In the genomic region with DNA sequence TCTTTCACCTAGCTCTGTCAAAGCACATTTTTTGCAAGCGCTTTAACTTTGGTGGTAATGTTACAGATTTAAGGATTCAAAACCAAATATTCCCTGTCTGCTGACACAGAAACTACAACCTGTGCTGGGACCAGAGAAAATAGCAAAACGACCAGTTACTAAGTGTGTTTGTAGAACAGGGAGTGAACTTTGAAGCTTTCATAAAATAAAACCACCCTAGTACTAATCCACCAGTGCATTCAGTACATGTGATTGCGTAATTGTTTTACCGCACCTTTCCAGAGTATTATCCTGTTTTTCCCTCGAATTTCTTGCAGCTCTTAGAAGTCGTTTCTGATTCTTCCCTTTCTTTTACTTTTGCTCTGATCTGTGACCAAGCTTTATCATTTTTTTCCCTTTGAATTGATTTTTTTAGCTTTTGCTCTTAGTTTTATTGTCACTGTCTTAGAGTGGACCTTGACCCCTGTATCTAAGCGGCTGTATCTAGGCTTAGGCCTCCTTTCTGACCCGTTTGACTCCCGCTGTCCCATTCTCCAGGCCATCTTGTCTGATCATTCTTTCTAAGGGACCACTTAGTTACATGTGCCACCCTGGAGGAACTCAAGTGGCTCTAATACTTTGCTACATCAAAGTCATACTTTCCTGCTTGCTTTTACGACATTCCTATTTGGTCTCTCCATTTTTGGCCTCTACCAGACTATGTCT, we compare ENCODE assay signal across 1 cellular context.
TF ChIP-seq lines count a peak whose summit lies in the region.

No MANE protein-coding gene starts in this region.

TF ChIP-seq in HepG2, 621 proteins besides CTCF, POLR2A, EP300 and RAD21 (continued from another document and continues in another):
- TF ChIP-seq, protein P1, sequence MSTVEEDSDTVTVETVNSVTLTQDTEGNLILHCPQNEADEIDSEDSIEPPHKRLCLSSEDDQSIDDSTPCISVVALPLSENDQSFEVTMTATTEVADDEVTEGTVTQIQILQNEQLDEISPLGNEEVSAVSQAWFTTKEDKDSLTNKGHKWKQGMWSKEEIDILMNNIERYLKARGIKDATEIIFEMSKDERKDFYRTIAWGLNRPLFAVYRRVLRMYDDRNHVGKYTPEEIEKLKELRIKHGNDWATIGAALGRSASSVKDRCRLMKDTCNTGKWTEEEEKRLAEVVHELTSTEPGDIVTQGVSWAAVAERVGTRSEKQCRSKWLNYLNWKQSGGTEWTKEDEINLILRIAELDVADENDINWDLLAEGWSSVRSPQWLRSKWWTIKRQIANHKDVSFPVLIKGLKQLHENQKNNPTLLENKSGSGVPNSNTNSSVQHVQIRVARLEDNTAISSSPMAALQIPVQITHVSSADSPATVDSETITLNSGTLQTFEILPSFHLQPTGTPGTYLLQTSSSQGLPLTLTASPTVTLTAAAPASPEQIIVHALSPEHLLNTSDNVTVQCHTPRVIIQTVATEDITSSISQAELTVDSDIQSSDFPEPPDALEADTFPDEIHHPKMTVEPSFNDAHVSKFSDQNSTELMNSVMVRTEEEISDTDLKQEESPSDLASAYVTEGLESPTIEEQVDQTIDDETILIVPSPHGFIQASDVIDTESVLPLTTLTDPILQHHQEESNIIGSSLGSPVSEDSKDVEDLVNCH (CRISPR knock-in tag; IDR thresholded peaks at IDR 0.05), result no peak
- TF ChIP-seq MIER2 (CRISPR knock-in tag; IDR thresholded peaks at IDR 0.05), result 0 out of 2 replicates have a peak, but pooled peaks have one; percentile 43
- TF ChIP-seq KDM2A (CRISPR knock-in tag; IDR thresholded peaks at IDR 0.05; ENCODE audit: borderline replicate concordance, low read depth), result no peak
- TF ChIP-seq NR2F6 (IDR thresholded peaks at IDR 0.05), result peak; percentile 51
- TF ChIP-seq NR2F6 (CRISPR knock-in tag; IDR thresholded peaks at IDR 0.05), result 0 out of 2 replicates have a peak, but pooled peaks have one; percentile 40
- TF ChIP-seq, protein P2, sequence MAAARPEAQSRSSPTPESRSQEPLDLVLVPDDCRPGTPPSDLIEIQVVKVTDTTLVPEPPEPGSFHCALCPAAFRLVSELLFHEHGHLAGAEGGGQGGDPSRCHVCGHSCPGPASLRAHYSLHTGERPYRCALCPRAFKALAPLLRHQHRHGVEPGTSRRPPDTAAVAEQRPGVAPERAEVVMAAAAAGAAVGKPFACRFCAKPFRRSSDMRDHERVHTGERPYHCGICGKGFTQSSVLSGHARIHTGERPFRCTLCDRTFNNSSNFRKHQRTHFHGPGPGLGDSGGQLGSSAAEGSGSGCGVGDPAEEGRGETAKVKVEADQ (CRISPR knock-in tag; IDR thresholded peaks at IDR 0.05; ENCODE audit: borderline replicate concordance), result no peak
- TF ChIP-seq SP5 (CRISPR knock-in tag; IDR thresholded peaks at IDR 0.05; ENCODE audit: borderline replicate concordance, low read depth), result no peak
- no peak for TF ChIP-seq ARNT (IDR thresholded peaks at IDR 0.05)
- peak; percentile 72 for TF ChIP-seq BCL6 (CRISPR knock-in tag; IDR thresholded peaks at IDR 0.05)
- TF ChIP-seq ZNF83 (CRISPR knock-in tag; IDR thresholded peaks at IDR 0.05; ENCODE audit: borderline replicate concordance), result no peak
- TF ChIP-seq, protein P3, sequence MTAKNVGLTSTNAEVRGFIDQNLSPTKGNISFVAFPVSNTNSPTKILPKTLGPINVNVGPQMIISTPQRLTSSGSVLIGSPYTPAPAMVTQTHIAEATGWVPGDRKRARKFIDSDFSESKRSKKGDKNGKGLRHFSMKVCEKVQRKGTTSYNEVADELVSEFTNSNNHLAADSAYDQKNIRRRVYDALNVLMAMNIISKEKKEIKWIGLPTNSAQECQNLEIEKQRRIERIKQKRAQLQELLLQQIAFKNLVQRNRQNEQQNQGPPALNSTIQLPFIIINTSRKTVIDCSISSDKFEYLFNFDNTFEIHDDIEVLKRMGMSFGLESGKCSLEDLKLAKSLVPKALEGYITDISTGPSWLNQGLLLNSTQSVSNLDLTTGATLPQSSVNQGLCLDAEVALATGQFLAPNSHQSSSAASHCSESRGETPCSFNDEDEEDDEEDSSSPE (CRISPR knock-in tag; IDR thresholded peaks at IDR 0.05), result no peak
- no peak for TF ChIP-seq GPN1 (CRISPR knock-in tag; IDR thresholded peaks at IDR 0.05; ENCODE audit: borderline replicate concordance)
- no peak for TF ChIP-seq ZNF761 (CRISPR knock-in tag; conservative IDR thresholded peaks at IDR 0.05)
- 0 out of 2 replicates have a peak, but pooled peaks have one; percentile 7 for TF ChIP-seq RARA (CRISPR knock-in tag; IDR thresholded peaks at IDR 0.05)
- TF ChIP-seq HMG20A (CRISPR knock-in tag; IDR thresholded peaks at IDR 0.05; ENCODE audit: borderline replicate concordance), result peak; percentile 71; the same call in 1 of the 2 replicates
- no peak for TF ChIP-seq CBX5 (CRISPR knock-in tag; IDR thresholded peaks at IDR 0.05; ENCODE audit: borderline replicate concordance)
- no peak for TF ChIP-seq FOSL1 (CRISPR knock-in tag; IDR thresholded peaks at IDR 0.05; ENCODE audit: borderline replicate concordance)
- TF ChIP-seq, protein P4, sequence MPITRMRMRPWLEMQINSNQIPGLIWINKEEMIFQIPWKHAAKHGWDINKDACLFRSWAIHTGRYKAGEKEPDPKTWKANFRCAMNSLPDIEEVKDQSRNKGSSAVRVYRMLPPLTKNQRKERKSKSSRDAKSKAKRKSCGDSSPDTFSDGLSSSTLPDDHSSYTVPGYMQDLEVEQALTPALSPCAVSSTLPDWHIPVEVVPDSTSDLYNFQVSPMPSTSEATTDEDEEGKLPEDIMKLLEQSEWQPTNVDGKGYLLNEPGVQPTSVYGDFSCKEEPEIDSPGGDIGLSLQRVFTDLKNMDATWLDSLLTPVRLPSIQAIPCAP (CRISPR knock-in tag; IDR thresholded peaks at IDR 0.05; ENCODE audit: low read depth), result no peak
- no peak for TF ChIP-seq ZNF777 (CRISPR knock-in tag; IDR thresholded peaks at IDR 0.05)
- TF ChIP-seq, protein P5, sequence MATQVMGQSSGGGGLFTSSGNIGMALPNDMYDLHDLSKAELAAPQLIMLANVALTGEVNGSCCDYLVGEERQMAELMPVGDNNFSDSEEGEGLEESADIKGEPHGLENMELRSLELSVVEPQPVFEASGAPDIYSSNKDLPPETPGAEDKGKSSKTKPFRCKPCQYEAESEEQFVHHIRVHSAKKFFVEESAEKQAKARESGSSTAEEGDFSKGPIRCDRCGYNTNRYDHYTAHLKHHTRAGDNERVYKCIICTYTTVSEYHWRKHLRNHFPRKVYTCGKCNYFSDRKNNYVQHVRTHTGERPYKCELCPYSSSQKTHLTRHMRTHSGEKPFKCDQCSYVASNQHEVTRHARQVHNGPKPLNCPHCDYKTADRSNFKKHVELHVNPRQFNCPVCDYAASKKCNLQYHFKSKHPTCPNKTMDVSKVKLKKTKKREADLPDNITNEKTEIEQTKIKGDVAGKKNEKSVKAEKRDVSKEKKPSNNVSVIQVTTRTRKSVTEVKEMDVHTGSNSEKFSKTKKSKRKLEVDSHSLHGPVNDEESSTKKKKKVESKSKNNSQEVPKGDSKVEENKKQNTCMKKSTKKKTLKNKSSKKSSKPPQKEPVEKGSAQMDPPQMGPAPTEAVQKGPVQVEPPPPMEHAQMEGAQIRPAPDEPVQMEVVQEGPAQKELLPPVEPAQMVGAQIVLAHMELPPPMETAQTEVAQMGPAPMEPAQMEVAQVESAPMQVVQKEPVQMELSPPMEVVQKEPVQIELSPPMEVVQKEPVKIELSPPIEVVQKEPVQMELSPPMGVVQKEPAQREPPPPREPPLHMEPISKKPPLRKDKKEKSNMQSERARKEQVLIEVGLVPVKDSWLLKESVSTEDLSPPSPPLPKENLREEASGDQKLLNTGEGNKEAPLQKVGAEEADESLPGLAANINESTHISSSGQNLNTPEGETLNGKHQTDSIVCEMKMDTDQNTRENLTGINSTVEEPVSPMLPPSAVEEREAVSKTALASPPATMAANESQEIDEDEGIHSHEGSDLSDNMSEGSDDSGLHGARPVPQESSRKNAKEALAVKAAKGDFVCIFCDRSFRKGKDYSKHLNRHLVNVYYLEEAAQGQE (IDR thresholded peaks at IDR 0.05; ENCODE audit: borderline replicate concordance in 1 of 2, low read depth in 1 of 2, low read length in 2 of 2), result peak in 1 of 2 experiments; percentile 34; a peak in 1 of 4 replicates
- TF ChIP-seq, protein P6, sequence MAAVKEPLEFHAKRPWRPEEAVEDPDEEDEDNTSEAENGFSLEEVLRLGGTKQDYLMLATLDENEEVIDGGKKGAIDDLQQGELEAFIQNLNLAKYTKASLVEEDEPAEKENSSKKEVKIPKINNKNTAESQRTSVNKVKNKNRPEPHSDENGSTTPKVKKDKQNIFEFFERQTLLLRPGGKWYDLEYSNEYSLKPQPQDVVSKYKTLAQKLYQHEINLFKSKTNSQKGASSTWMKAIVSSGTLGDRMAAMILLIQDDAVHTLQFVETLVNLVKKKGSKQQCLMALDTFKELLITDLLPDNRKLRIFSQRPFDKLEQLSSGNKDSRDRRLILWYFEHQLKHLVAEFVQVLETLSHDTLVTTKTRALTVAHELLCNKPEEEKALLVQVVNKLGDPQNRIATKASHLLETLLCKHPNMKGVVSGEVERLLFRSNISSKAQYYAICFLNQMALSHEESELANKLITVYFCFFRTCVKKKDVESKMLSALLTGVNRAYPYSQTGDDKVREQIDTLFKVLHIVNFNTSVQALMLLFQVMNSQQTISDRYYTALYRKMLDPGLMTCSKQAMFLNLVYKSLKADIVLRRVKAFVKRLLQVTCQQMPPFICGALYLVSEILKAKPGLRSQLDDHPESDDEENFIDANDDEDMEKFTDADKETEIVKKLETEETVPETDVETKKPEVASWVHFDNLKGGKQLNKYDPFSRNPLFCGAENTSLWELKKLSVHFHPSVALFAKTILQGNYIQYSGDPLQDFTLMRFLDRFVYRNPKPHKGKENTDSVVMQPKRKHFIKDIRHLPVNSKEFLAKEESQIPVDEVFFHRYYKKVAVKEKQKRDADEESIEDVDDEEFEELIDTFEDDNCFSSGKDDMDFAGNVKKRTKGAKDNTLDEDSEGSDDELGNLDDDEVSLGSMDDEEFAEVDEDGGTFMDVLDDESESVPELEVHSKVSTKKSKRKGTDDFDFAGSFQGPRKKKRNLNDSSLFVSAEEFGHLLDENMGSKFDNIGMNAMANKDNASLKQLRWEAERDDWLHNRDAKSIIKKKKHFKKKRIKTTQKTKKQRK (IDR thresholded peaks at IDR 0.05; ENCODE audit: low read length), result no peak
- TF ChIP-seq ZNF709 (CRISPR knock-in tag; IDR thresholded peaks at IDR 0.05), result no peak
- TF ChIP-seq ZFAT (CRISPR knock-in tag; conservative IDR thresholded peaks at IDR 0.05), result no peak
- TF ChIP-seq SOX5 (CRISPR knock-in tag; IDR thresholded peaks at IDR 0.05; ENCODE audit: borderline replicate concordance), result peak; percentile 56; the same call in 1 of the 2 replicates
- TF ChIP-seq ZNF292 (CRISPR knock-in tag; IDR thresholded peaks at IDR 0.05; ENCODE audit: borderline replicate concordance, low read depth), result 0 out of 2 replicates have a peak, but pooled peaks have one; percentile 57
- no peak for TF ChIP-seq TCF12 (IDR thresholded peaks at IDR 0.05)
- no peak for TF ChIP-seq TCF12 (CRISPR knock-in tag; IDR thresholded peaks at IDR 0.05)
- TF ChIP-seq, protein P7, sequence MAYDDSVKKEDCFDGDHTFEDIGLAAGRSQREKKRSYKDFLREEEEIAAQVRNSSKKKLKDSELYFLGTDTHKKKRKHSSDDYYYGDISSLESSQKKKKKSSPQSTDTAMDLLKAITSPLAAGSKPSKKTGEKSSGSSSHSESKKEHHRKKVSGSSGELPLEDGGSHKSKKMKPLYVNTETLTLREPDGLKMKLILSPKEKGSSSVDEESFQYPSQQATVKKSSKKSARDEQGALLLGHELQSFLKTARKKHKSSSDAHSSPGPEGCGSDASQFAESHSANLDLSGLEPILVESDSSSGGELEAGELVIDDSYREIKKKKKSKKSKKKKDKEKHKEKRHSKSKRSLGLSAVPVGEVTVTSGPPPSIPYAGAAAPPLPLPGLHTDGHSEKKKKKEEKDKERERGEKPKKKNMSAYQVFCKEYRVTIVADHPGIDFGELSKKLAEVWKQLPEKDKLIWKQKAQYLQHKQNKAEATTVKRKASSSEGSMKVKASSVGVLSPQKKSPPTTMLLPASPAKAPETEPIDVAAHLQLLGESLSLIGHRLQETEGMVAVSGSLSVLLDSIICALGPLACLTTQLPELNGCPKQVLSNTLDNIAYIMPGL (CRISPR knock-in tag; IDR thresholded peaks at IDR 0.05; ENCODE audit: borderline replicate concordance in 1 of 2, low read depth in 1 of 2), result 0 out of 4 replicates have a peak, but pooled peaks of 1 of the 2 experiments have one; percentile 23
- TF ChIP-seq FOXA3 (CRISPR knock-in tag; IDR thresholded peaks at IDR 0.05), result peak; percentile 46
- TF ChIP-seq CC2D1A (CRISPR knock-in tag; IDR thresholded peaks at IDR 0.05), result no peak
- TF ChIP-seq, protein P8, sequence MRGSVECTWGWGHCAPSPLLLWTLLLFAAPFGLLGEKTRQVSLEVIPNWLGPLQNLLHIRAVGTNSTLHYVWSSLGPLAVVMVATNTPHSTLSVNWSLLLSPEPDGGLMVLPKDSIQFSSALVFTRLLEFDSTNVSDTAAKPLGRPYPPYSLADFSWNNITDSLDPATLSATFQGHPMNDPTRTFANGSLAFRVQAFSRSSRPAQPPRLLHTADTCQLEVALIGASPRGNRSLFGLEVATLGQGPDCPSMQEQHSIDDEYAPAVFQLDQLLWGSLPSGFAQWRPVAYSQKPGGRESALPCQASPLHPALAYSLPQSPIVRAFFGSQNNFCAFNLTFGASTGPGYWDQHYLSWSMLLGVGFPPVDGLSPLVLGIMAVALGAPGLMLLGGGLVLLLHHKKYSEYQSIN (CRISPR knock-in tag; IDR thresholded peaks at IDR 0.05; ENCODE audit: borderline replicate concordance), result no peak
- peak; percentile 73; the same call in 1 of the 2 replicates for TF ChIP-seq ATF7 (IDR thresholded peaks at IDR 0.05)
- no peak for TF ChIP-seq ATF7 (CRISPR knock-in tag; IDR thresholded peaks at IDR 0.05)
- no peak for TF ChIP-seq STAG1 (CRISPR knock-in tag; IDR thresholded peaks at IDR 0.05)
- no peak for TF ChIP-seq ZNF607 (CRISPR knock-in tag; IDR thresholded peaks at IDR 0.05; ENCODE audit: borderline replicate concordance)
- TF ChIP-seq SUZ12 (IDR thresholded peaks at IDR 0.05; ENCODE audit: low read depth, low read length), result no peak
- TF ChIP-seq SETDB1 (CRISPR knock-in tag; IDR thresholded peaks at IDR 0.05; ENCODE audit: borderline replicate concordance), result no peak
- no peak for TF ChIP-seq HDAC1 (CRISPR knock-in tag; IDR thresholded peaks at IDR 0.05)
- TF ChIP-seq ZNF34 (CRISPR knock-in tag; IDR thresholded peaks at IDR 0.05; ENCODE audit: borderline replicate concordance), result no peak
- TF ChIP-seq ZNF432 (CRISPR knock-in tag; IDR thresholded peaks at IDR 0.05; ENCODE audit: borderline replicate concordance), result no peak
- no peak for TF ChIP-seq WIZ (CRISPR knock-in tag; IDR thresholded peaks at IDR 0.05)
- TF ChIP-seq, protein P9, sequence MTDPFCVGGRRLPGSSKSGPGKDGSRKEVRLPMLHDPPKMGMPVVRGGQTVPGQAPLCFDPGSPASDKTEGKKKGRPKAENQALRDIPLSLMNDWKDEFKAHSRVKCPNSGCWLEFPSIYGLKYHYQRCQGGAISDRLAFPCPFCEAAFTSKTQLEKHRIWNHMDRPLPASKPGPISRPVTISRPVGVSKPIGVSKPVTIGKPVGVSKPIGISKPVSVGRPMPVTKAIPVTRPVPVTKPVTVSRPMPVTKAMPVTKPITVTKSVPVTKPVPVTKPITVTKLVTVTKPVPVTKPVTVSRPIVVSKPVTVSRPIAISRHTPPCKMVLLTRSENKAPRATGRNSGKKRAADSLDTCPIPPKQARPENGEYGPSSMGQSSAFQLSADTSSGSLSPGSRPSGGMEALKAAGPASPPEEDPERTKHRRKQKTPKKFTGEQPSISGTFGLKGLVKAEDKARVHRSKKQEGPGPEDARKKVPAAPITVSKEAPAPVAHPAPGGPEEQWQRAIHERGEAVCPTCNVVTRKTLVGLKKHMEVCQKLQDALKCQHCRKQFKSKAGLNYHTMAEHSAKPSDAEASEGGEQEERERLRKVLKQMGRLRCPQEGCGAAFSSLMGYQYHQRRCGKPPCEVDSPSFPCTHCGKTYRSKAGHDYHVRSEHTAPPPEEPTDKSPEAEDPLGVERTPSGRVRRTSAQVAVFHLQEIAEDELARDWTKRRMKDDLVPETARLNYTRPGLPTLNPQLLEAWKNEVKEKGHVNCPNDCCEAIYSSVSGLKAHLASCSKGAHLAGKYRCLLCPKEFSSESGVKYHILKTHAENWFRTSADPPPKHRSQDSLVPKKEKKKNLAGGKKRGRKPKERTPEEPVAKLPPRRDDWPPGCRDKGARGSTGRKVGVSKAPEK (CRISPR knock-in tag; IDR thresholded peaks at IDR 0.05; ENCODE audit: borderline replicate concordance), result peak; percentile 95
